ENCODE assay signal across 8 cellular contexts in the genomic region with DNA sequence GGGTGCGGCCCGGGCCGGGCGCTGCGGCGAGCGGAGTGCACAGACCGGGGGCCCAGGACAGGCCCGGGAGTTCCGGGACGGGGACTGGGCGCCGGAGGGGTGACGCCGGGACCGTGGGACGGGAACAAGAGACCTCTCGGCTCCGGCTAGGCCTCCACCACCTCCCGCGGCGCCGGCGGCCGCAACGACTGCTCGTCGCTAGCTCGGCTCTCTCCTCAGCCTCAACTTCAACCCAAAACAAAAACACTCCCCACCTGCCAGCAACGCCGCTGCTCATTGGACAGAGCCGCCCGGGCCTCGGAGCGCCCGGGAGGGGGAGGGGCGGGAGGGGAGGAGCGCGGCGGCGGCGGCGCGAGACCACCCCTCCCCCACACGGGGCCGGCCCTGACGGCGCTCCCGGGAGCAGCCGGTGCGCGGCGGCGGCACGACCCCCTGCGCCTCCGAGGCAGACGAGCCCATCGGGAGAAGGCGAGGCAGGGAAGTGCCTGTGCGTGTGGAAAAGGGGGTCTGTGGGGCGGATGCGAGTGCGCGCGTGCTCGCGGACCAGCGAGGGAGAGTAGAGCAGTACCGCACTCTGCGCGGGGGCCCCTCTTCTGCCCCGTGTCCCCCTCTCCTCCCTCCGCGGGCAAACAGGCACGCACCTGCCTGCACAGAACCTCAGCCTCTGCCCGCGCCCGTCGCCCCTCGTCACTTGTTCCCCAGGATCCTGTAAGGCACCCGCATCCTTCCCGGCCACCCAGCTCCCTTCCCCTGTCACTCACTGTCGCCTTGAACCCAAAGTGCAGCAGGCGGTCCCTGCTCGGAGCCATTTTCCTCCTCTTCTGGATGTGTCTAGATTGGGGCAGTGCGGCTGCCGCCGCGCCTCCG. TPM values are rescaled to one million over a fixed set of nuclear protein-coding genes. Genes with fewer than 3 reads are reported as not detected.
DNase-seq lines count a peak whose midpoint lies in the region; ATAC-seq and TF ChIP-seq lines count a peak whose summit lies in the region.

TSS of gene FBXL20 (minus strand) at position 215 of the 867 bp plus-strand sequence. CDS start 224 bp downstream, outside the sequence.

- DNase-seq in GM13977 (ENCODE audit: low spot score) (peak; percentile 98), NCI-H187 (lab: John Stamatoyannopoulos, UW) (peak; percentile 79 to 84), anterior cingulate cortex (lab: John Stamatoyannopoulos, UW) (peak; percentile 15 to 92 (median 83)), right atrium auricular region (ENCODE audit: low spot score) (peak; percentile 91), psoas muscle (peak; percentile 95 to 97), ureter (ENCODE audit: low spot score) (peak; percentile 94)

- H3K36me3 ChIP-seq in right atrium auricular region (no peaks in the 10 kb centered on the region), psoas muscle (ENCODE audit: insufficient read depth in 1 of 2, low read depth in 1 of 2) (peaks cover 0 to 18% of the 10 kb centered on the region in 2 donors)

- ATAC-seq in HG02884 (IDR thresholded peaks at IDR 0.05; ENCODE audit: unreplicated experiment), result peak; percentile 56
- peak; percentile 93 to 95 (median 94) for ATAC-seq in psoas muscle

- no peaks in the 10 kb centered on the region for H3K27me3 ChIP-seq in right atrium auricular region
- H3K27me3 ChIP-seq in psoas muscle (ENCODE audit: insufficient read depth in 3 of 3, low read length in 2 of 3), result no peaks in the 10 kb centered on the region

- H3K4me3 ChIP-seq in right atrium auricular region (peak within 1 kb of the TSS; percentile 93 to 95), psoas muscle (peak within 1 kb of the TSS; percentile 81)

- in situ Hi-C loops in GM13977 (cut with MboI; ENCODE audit: low pct_unique_long_range_greater_than_20kb, low sequenced_read_pairs, unreplicated experiment), result no loop called here

- WGBS in psoas muscle, 3 donors, result 0 to 1% (median 1%) methylated on average over 55 to 91 of the region's 91 CpGs

- TF ChIP-seq CTCF in GM13977 (IDR thresholded peaks at IDR 0.05; ENCODE audit: extremely low read depth, insufficient read depth, missing control alignments) (no peak), right atrium auricular region (IDR thresholded peaks at IDR 0.05) (no peak), psoas muscle (IDR thresholded peaks at IDR 0.05) (no peak)

- intact Hi-C loops in T-helper 2 cell treated with Interferon-gamma antibody and Interleukin-4, amounts not matched to agents 100 ng/mL and 5 ng/mL, for 36 hours (cut with micrococcal nuclease), result loop anchor here (1.0 to 10.0 kb wide), 2 partner anchors 60 to 727 kb away; partner anchors contain the start of genes CDK12 and EPOP
- intact Hi-C loops in psoas muscle (cut with DNase I), result loop anchor here (5.0 to 10.0 kb wide), 2 partner anchors 61 to 127 kb away; partner anchors contain the start of gene CDK12 (in 1 of the 2)

- no peaks in the 10 kb centered on the region for H3K9me3 ChIP-seq in right atrium auricular region
- H3K9me3 ChIP-seq in psoas muscle, result no peaks in the 10 kb centered on the region

- H3K4me1 ChIP-seq in right atrium auricular region (peaks cover 0 to 20% of the 10 kb centered on the region in 2 donors), psoas muscle (peaks cover 24% of the 10 kb centered on the region)

- peak within 1 kb of the TSS; percentile 88 to 95 for H3K27ac ChIP-seq in right atrium auricular region
- peak within 1 kb of the TSS; percentile 84 for H3K27ac ChIP-seq in psoas muscle

RNA-seq across cellular contexts. Expression of gene FBXL20, which starts in this region (rescaled TPM):
- total RNA-seq in T-helper 2 cell treated with Interferon-gamma antibody and Interleukin-4, amounts not matched to agents 100 ng/mL and 5 ng/mL, for 36 hours, result 12.0 and 12.9 TPM in 2 replicates
- total RNA-seq in right atrium auricular region (1 to 10 TPM; 7.6 to 7.7 TPM), psoas muscle (1 to 10 TPM; 8.0 to 8.7 (median 8.2) TPM), ureter (19.4 TPM)
- 1 to 10 TPM in 2 of 3 donors, under 1 TPM in 1; 0.89 to 3.7 (median 3.0) TPM for polyA plus RNA-seq in psoas muscle

Comparison
In these comparisons a context has a peak if more than half of its experiments do, and no peak if none do; other contexts are left out.
1. Peak in every context shown above with its lines: DNase-seq, ATAC-seq, H3K4me3 ChIP-seq and H3K27ac ChIP-seq.